ENCODE assay signal across 8 cellular contexts in the genomic region with DNA sequence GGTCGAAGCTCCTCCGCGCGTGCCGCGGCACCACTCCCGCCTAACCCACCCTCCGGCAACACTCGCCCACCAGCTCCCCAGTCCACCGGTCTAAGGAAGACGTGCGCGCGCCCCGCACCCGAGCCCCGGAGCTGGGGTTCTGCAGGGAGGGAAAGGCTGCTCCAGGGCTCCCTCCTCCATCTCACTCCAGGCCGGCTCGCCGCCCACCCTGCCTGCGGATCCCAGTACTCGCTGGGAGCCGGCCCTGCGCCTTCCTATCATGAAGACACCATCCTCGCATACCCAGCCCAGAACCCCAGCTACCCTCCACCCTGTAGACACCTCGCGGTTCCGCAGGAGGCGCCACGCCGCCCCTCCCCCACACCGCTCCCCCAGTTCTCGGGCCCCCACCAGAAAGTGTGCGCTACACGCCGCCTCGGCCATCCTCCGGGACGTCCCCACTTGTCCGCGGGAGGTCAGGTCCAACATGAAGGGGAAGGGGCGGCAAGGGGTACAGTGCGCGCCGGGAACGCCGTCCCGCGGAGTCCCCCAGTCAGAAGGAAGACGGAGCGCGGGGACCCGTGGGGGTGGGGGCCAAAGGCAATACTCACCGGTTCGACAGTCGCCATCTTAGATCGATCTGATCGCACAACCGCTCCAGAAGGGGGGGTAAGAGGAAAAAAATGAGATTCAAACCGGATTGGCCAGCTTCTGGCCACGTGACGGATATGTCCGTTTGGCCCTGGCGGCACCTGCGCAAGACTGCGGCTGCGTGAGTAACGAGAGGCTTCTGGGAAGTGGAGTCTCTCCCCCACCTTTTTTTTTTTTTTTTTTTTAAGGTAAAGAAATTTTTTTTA. TPM values are rescaled to one million over a fixed set of nuclear protein-coding genes. Genes with fewer than 3 reads are reported as not detected.
DNase-seq lines count a peak whose midpoint lies in the region; FAIRE-seq and TF ChIP-seq lines count a peak whose summit lies in the region.

EIF4E (minus strand) TSS at position 629 of the 836 bp plus-strand sequence; CDS start at position 608, 21 bp downstream.

- peak within 1 kb of the TSS; percentile 96 for H3K4me3 ChIP-seq in HAP-1
- peak within 1 kb of the TSS; percentile 99 for H3K4me3 ChIP-seq in MM.1S (ENCODE audit: low read length)
- H3K4me3 ChIP-seq in fibroblast of villous mesenchyme (ENCODE audit: low read depth, low read length): peak within 1 kb of the TSS; percentile 87
- H3K4me3 ChIP-seq in neural cell (ENCODE audit: low read length): peak within 1 kb of the TSS; percentile 92
- peak within 1 kb of the TSS; percentile 90 to 100 (median 98) for H3K4me3 ChIP-seq in stomach

- H3K9me3 ChIP-seq in HAP-1: peaks cover 10% of the 10 kb centered on the region
- H3K9me3 ChIP-seq in MM.1S (replicated peaks; ENCODE audit: insufficient read depth, low read length): no peaks in the 10 kb centered on the region
- no peaks in the 10 kb centered on the region for H3K9me3 ChIP-seq in neural cell (ENCODE audit: low read length)
- no peaks in the 10 kb centered on the region for H3K9me3 ChIP-seq in stomach

- H3K79me2 ChIP-seq in MM.1S (ENCODE audit: low read length) (peaks cover 52% of the 10 kb centered on the region), neural cell (replicated peaks; ENCODE audit: insufficient read depth, low read length) (peaks cover 35% of the 10 kb centered on the region)

- peak within 1 kb of the TSS; percentile 94 for H3K27ac ChIP-seq in MM.1S (ENCODE audit: low read length)
- peak within 1 kb of the TSS; percentile 94 for H3K27ac ChIP-seq in neural cell (ENCODE audit: low read length)
- peak within 1 kb of the TSS; percentile 95 to 98 (median 97) for H3K27ac ChIP-seq in stomach

- peak; percentile 20 for TF ChIP-seq CTCF in MM.1S (IDR thresholded peaks at IDR 0.05; ENCODE audit: low read length)
- TF ChIP-seq CTCF in fibroblast of villous mesenchyme (IDR thresholded peaks at IDR 0.05; ENCODE audit: insufficient read depth, low read depth, low read length): peak; percentile 5
- peak; percentile 75 for TF ChIP-seq CTCF in neural cell (IDR thresholded peaks at IDR 0.05; ENCODE audit: poor library complexity, severe bottlenecking)
- peak in 2 of 7 experiments; percentile 3 to 35 for TF ChIP-seq CTCF in stomach (IDR thresholded peaks at IDR 0.05)

- 0 to 1% (median 0%) methylated on average over 48 to 68 of the region's 68 CpGs for WGBS in stomach, 5 donors

- H3K4me2 ChIP-seq in MM.1S (ENCODE audit: low read depth, low read length) (peak within 1 kb of the TSS; percentile 95), neural cell (ENCODE audit: low read length) (peak within 1 kb of the TSS; percentile 70)

- peak within 1 kb of the TSS; percentile 93 for H3K9ac ChIP-seq in MM.1S (ENCODE audit: low read length)
- H3K9ac ChIP-seq in neural cell (ENCODE audit: low read length): peak within 1 kb of the TSS; percentile 92

- intact Hi-C loops in stomach (cut with DNase I; ENCODE audit: low total_unique reads): no loop called here

- TF ChIP-seq EP300 in neural cell (conservative IDR thresholded peaks at IDR 0.05; ENCODE audit: poor library complexity, severe bottlenecking) (peak; percentile 52), stomach (IDR thresholded peaks at IDR 0.05) (no peak)

- TF ChIP-seq POLR2A in stomach (IDR thresholded peaks at IDR 0.05): no peak

- no peaks in the 10 kb centered on the region for H3K9me2 ChIP-seq in MM.1S (replicated peaks; ENCODE audit: insufficient read depth, low read length)
- no peaks in the 10 kb centered on the region for H3K9me2 ChIP-seq in neural cell (ENCODE audit: insufficient read depth, low read length)

- H3K36me3 ChIP-seq in HAP-1 (replicated peaks) (peaks cover 30% of the 10 kb centered on the region), MM.1S (replicated peaks; ENCODE audit: insufficient read depth, low read length) (peaks cover 7% of the 10 kb centered on the region; the same call in 1 of the 2 replicates), neural cell (ENCODE audit: insufficient read depth, low read length) (no peaks in the 10 kb centered on the region), stomach (peaks cover 0 to 12% (median 7%) of the 10 kb centered on the region in 4 donors)

- peaks cover 11% of the 10 kb centered on the region for H3K4me1 ChIP-seq in HAP-1
- peaks cover 23% of the 10 kb centered on the region for H3K4me1 ChIP-seq in MM.1S (ENCODE audit: low read length)
- peaks cover 6 to 51% (median 23%) of the 10 kb centered on the region in 4 donors for H3K4me1 ChIP-seq in stomach

- H4K20me1 ChIP-seq in MM.1S (ENCODE audit: insufficient read depth, low read length): peaks cover 17% of the 10 kb centered on the region
- H4K20me1 ChIP-seq in neural cell (ENCODE audit: insufficient read depth): no peaks in the 10 kb centered on the region

- peaks cover 20% of the 10 kb centered on the region for H3F3A ChIP-seq in MM.1S (ENCODE audit: insufficient read depth, low read length)
- no peaks in the 10 kb centered on the region for H3F3A ChIP-seq in neural cell (ENCODE audit: insufficient read depth, low read length, poor library complexity, severe bottlenecking)

- FAIRE-seq in G401.6 (lab: Jason Lieb, UNC): peak; percentile 96

- peak; percentile 97 to 98 for DNase-seq in HAP-1 (ENCODE audit: low spot score in 2 of 2)
- peak; percentile 100 for DNase-seq in MM.1S
- peak; percentile 93 for DNase-seq in SIG-M5 (lab: John Stamatoyannopoulos, UW)
- peak; percentile 87 for DNase-seq in activated gamma-delta T cell (lab: John Stamatoyannopoulos, UW)
- DNase-seq in fibroblast of villous mesenchyme (ENCODE audit: low read depth): peak; percentile 99
- DNase-seq in stomach: peak; percentile 98

- H2AFZ ChIP-seq in MM.1S (ENCODE audit: low read length) (peak within 1 kb of the TSS; percentile 91), neural cell (ENCODE audit: low read depth, low read length) (peak within 1 kb of the TSS; percentile 92)

- peak; percentile 42 for TF ChIP-seq RAD21 in neural cell (conservative IDR thresholded peaks at IDR 0.05)

- H3K27me3 ChIP-seq in HAP-1 (ENCODE audit: low read depth) (no peaks in the 10 kb centered on the region), MM.1S (replicated peaks; ENCODE audit: insufficient read depth, low read length) (no peaks in the 10 kb centered on the region), neural cell (ENCODE audit: insufficient read depth, low read depth, low read length) (no peaks in the 10 kb centered on the region), stomach (no peaks in the 10 kb centered on the region)

- in situ Hi-C loops in HAP-1 (cut with MboI; ENCODE audit: low sequenced_read_pairs): no loop called here

TF ChIP-seq in neural cell, 6 proteins besides CTCF, POLR2A, EP300 and RAD21:
- TF ChIP-seq MXI1 (conservative IDR thresholded peaks at IDR 0.05; ENCODE audit: poor library complexity, severe bottlenecking) (peak; percentile 76), TAF1 (IDR thresholded peaks at IDR 0.05; ENCODE audit: low read depth) (peak; percentile 65), SMC3 (conservative IDR thresholded peaks at IDR 0.05; ENCODE audit: poor library complexity) (peak; percentile 50), REST (IDR thresholded peaks at IDR 0.05; ENCODE audit: borderline replicate concordance) (peak; percentile 63), EZH2 (IDR thresholded peaks at IDR 0.05; ENCODE audit: borderline replicate concordance, insufficient read depth, low read length, poor library complexity, severe bottlenecking) (no peak), POLR2AphosphoS5 (IDR thresholded peaks at IDR 0.05) (peak; percentile 89)

RNA-seq across cellular contexts. Expression of gene EIF4E, which starts in this region (rescaled TPM):
- 163 and 241 TPM in 2 replicates for total RNA-seq in fibroblast of villous mesenchyme
- 172 and 189 TPM in 2 replicates for polyA plus RNA-seq in neural cell
- polyA minus RNA-seq in neural cell: 246 and 268 TPM in 2 replicates
- 100 to 1,000 TPM in 1 of 5 donors, 10 to 100 TPM in 3, 1 to 10 TPM in 1; 7.0 to 148 (median 52.4) TPM for total RNA-seq in stomach
- polyA plus RNA-seq in stomach: 10 to 100 TPM; 14.9 to 61.7 (median 54.5) TPM

Comparison
In these comparisons a context has a peak if more than half of its experiments do, and no peak if none do; other contexts are left out.
1. Peak in every context shown above with its lines: DNase-seq, H3K4me3 ChIP-seq and H3K27ac ChIP-seq.